18 cellular contexts compared by ENCODE assay signal in genomic region chr3:12932754-12933153, GRCh38.
DNase-seq lines count a peak whose midpoint lies in the region; ATAC-seq and TF ChIP-seq lines count a peak whose summit lies in the region.
"Had no signal": no experiment of that assay in that cellular context is flagged by ENCODE, and none has a peak within 500 bp of the region (broad histone marks: within the 10 kb centered on the region; RNA-seq: fewer than 3 reads in every experiment).

No MANE protein-coding gene starts in this region.

- no peak overlapping the region for H3K4me3 Mint-ChIP-seq in central memory CD8-positive, alpha-beta T cell

- ATAC-seq in Right ventricle myocardium superior (ENCODE audit: poor library complexity) (no peak), GM18502 (IDR thresholded peaks at IDR 0.05; ENCODE audit: poor library complexity, unreplicated experiment) (no peak), GM19023 (IDR thresholded peaks at IDR 0.05; ENCODE audit: unreplicated experiment) (no peak), omental fat pad (ENCODE audit: low FRiP score) (no peak)
- no peak for ATAC-seq in central memory CD8-positive, alpha-beta T cell (replicated peaks; ENCODE audit: extremely low read depth, poor library complexity, severe bottlenecking)
- ATAC-seq: PC-3 had no signal

- TF ChIP-seq CTCF in right atrium auricular region (IDR thresholded peaks at IDR 0.05), result no peak
- TF ChIP-seq CTCF in tibial nerve (IDR thresholded peaks at IDR 0.05), result no peak
- TF ChIP-seq CTCF in omental fat pad (IDR thresholded peaks at IDR 0.05), result no peak

- H3K27me3 ChIP-seq in right atrium auricular region, result no peaks in the 10 kb centered on the region
- H3K27me3 ChIP-seq in neuronal stem cell (ENCODE audit: control insufficient read depth in 3 of 3, insufficient read depth in 3 of 3, low read depth in 1 of 3, low read length in 3 of 3), result no peaks in the 10 kb centered on the region
- H3K27me3 ChIP-seq in tibial nerve, result no peaks in the 10 kb centered on the region

- H3K4me2 ChIP-seq in neuronal stem cell (ENCODE audit: insufficient read depth, low read length, poor library complexity, severe bottlenecking), result no peak overlapping the region

- no CpG with 5 or more reads among the region's 13 CpGs for whole genome bisulfite sequencing in neuronal stem cell (ENCODE audit: extremely low coverage in 2 of 2, insufficient read length in 2 of 2, insufficient replicate concordance in 1 of 2), 2 donors
- 64 to 70% methylated on average over 13 of the region's 13 CpGs for WGBS in tibial nerve, 2 donors

- H3K9me3 Mint-ChIP-seq in central memory CD8-positive, alpha-beta T cell, result no peaks in the 10 kb centered on the region
- H3K9me3 Mint-ChIP-seq: CD4-positive, alpha-beta memory T cell had no signal

- no peak for TF ChIP-seq EP300 in tibial nerve (IDR thresholded peaks at IDR 0.05)

- H3K79me1 ChIP-seq in neuronal stem cell (ENCODE audit: low read depth, low read length), result peaks cover 19% of the 10 kb centered on the region

- peaks cover 41% of the 10 kb centered on the region for H3K4me1 Mint-ChIP-seq in central memory CD8-positive, alpha-beta T cell

- H3K4me1 ChIP-seq in right atrium auricular region, result peaks cover 0 to 74% of the 10 kb centered on the region in 2 donors
- H3K4me1 ChIP-seq in neuronal stem cell (ENCODE audit: control insufficient read depth in 2 of 2, insufficient read depth in 1 of 2, low read depth in 1 of 2, low read length in 2 of 2), result no peaks in the 10 kb centered on the region
- peaks cover 0 to 72% (median 8%) of the 10 kb centered on the region in 4 donors for H3K4me1 ChIP-seq in tibial nerve

- H2BK12ac ChIP-seq in neuronal stem cell (ENCODE audit: low read length), result no peak overlapping the region

- H3K36me3 Mint-ChIP-seq in central memory CD8-positive, alpha-beta T cell (ENCODE audit: insufficient read depth), result peaks cover 32% of the 10 kb centered on the region

- H3K36me3 ChIP-seq in right atrium auricular region (peaks cover 21% of the 10 kb centered on the region), neuronal stem cell (replicated peaks in 1 of 2; ENCODE audit: control insufficient read depth in 2 of 2, insufficient read depth in 2 of 2, low read length in 2 of 2) (peaks cover 31 to 67% of the 10 kb centered on the region in 2 donors), tibial nerve (peaks cover 0 to 75% (median 10%) of the 10 kb centered on the region in 3 donors)

- peak overlapping the region; percentile 11 for H3K18ac ChIP-seq in neuronal stem cell (ENCODE audit: low read length)

- H3K27ac ChIP-seq in right atrium auricular region, result peak overlapping the region; percentile 87 to 90
- H3K27ac ChIP-seq in neuronal stem cell (replicated peaks; ENCODE audit: low read length), result no peak overlapping the region
- peak overlapping the region in 3 of 4 donors; percentile 8 to 50 (median 17) for H3K27ac ChIP-seq in tibial nerve

- H3K9ac ChIP-seq in neuronal stem cell (ENCODE audit: low read depth, low read length, poor library complexity), result peak overlapping the region; percentile 3

- H4K8ac ChIP-seq in neuronal stem cell (ENCODE audit: low read depth, low read length), result no peak overlapping the region

- peak overlapping the region; percentile 35 for H3K27ac Mint-ChIP-seq in central memory CD8-positive, alpha-beta T cell (ENCODE audit: low read depth)

- H2BK120ac ChIP-seq in neuronal stem cell (ENCODE audit: low read depth, low read length), result no peak overlapping the region

- no peak overlapping the region for H2BK15ac ChIP-seq in neuronal stem cell (ENCODE audit: low read length)

- intact Hi-C loops in Right ventricle myocardium superior (cut with DNase I), result loop anchor here (5.0 kb wide), 1 partner anchor 55 kb away; no protein-coding TSS in a partner anchor

- no peaks in the 10 kb centered on the region for H3K9me3 ChIP-seq in right atrium auricular region
- H3K9me3 ChIP-seq in neuronal stem cell (replicated peaks in 1 of 2; ENCODE audit: control insufficient read depth in 2 of 2, insufficient read depth in 1 of 2, low read depth in 1 of 2, low read length in 2 of 2), result no peaks in the 10 kb centered on the region
- no peaks in the 10 kb centered on the region for H3K9me3 ChIP-seq in tibial nerve

- H2AFZ ChIP-seq in neuronal stem cell (ENCODE audit: low read length), result no peak overlapping the region

- DNase-seq in right atrium auricular region (ENCODE audit: low spot score), result no peak
- DNase-seq in Right ventricle myocardium superior, result no peak
- DNase-seq in central memory CD8-positive, alpha-beta T cell (ENCODE audit: low spot score in 2 of 2), result no peak
- DNase-seq in neuronal stem cell (ENCODE audit: low spot score), result no peak
- no peak for DNase-seq in tibial nerve (ENCODE audit: low spot score in 2 of 2)
- DNase-seq in omental fat pad (ENCODE audit: low spot score), result no peak
- DNase-seq: ACHN; CD4-positive, alpha-beta memory T cell; DND-41; GDM1; KBM-7; NCI-H1048; NCI-H2107; NCI-H226; NCI-H69; PC-3 had no signal

- peak overlapping the region; percentile 32 for H2BK5ac ChIP-seq in neuronal stem cell (ENCODE audit: low read length)

- H3K4me3 ChIP-seq in right atrium auricular region (no peak overlapping the region), neuronal stem cell (ENCODE audit: low read length in 2 of 2) (no peak overlapping the region), tibial nerve (no peak overlapping the region)

- no peak for TF ChIP-seq POLR2A in tibial nerve (IDR thresholded peaks at IDR 0.05)

- H2AK5ac ChIP-seq in neuronal stem cell (ENCODE audit: low read depth, low read length), result no peak overlapping the region

- H3K23ac ChIP-seq in neuronal stem cell (ENCODE audit: low read depth, low read length, poor library complexity), result peak overlapping the region; percentile 27

- no peaks in the 10 kb centered on the region for H3K27me3 Mint-ChIP-seq in central memory CD8-positive, alpha-beta T cell
- H3K27me3 Mint-ChIP-seq: CD4-positive, alpha-beta memory T cell had no signal

- H3K14ac ChIP-seq in neuronal stem cell (ENCODE audit: low read length), result no peak overlapping the region

- H3K4ac ChIP-seq in neuronal stem cell (ENCODE audit: low read length), result no peak overlapping the region

- no peak overlapping the region for H4K91ac ChIP-seq in neuronal stem cell (ENCODE audit: low read depth, low read length, poor library complexity)
